8 cellular contexts compared by ENCODE assay signal in the genomic region with DNA sequence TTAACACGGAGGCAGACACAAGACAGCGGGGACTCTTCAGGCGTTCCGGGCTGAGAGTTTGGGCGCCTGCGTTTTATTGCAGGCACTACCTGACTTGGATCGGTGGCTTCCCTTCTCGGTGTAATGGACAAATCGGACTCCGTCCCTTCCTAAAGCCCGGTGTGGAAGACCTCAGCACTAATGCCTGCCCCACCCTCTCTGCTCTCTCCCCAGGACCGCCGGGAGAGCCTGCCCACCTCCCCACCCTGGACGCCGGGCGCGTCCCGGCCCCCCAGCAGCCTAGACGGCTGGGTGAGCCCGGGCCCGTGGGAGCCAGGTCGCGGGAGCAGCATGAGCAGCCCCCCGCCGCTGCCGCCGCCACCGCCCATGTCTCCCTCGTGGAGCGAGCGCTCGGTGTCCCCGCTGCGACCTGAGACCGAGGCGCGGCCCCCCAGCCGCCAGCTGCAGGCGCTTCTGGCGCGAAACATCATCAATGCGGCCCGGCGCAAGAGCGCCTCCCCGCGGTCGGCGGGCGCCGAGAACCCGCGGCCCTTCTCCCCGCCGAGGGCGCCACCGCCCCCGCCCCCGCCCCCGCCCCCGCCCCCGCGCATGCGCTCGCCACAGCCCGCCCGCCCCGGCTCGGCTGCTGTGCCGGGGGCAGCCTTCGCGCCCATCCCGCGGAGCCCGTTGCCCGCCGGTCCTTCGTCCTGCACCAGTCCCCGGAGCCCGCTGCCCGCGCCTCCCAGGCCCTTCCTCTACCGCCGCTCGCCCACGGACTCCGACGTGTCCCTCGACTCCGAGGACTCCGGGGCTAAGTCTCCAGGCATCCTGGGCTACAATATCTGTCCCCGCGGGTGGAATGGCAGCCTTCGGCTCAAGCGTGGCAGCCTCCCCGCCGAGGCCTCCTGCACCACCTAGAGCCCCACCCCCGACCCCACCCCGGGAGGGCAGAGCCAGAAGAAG.
DNase-seq lines count a peak whose midpoint lies in the region; ATAC-seq and TF ChIP-seq lines count a peak whose summit lies in the region.

No MANE protein-coding gene starts in this region.

- peak; percentile 53 for TF ChIP-seq CTCF in AG09319 (IDR thresholded peaks at IDR 0.05; ENCODE audit: low read depth, low read length)

- DNase-seq in AG09319 (ENCODE audit: extremely low read depth, low read depth) (no peak), NCI-H748 treated with DMSO at 0.1 percent for 48 hours (lab: John Stamatoyannopoulos, UW) (peak; percentile 46), epidermal melanocyte (ENCODE audit: insufficient read length, low spot score) (peak; percentile 82)
- DNase-seq in activated CD8-positive, alpha-beta memory T cell treated with anti-CD3 and anti-CD28 coated beads for 24 hours, result peak; percentile 84
- DNase-seq in stimulated activated CD8-positive, alpha-beta memory T cell treated with anti-CD3 and anti-CD28 coated beads, Interleukin-7, amount 100 ng/mL, for 24 hours (ENCODE audit: low read depth), result peak; percentile 55

- H3K4me1 ChIP-seq in mucosa of stomach (ENCODE audit: control insufficient read depth, insufficient read depth, low read length), result peaks cover 24% of the 10 kb centered on the region

- H3K27me3 ChIP-seq in mucosa of stomach (ENCODE audit: control insufficient read depth, insufficient read depth, low read length), result no peaks in the 10 kb centered on the region

- H3K36me3 ChIP-seq in mucosa of stomach (ENCODE audit: control insufficient read depth, insufficient read depth, low read length), result no peaks in the 10 kb centered on the region

- H3K9ac ChIP-seq in mucosa of stomach (ENCODE audit: low read length), result peak overlapping the region; percentile 41

- ATAC-seq in GM18870 (IDR thresholded peaks at IDR 0.05; ENCODE audit: unreplicated experiment), result peak; percentile 50
- ATAC-seq in HG03280 (IDR thresholded peaks at IDR 0.05; ENCODE audit: unreplicated experiment), result peak; percentile 70

- no peaks in the 10 kb centered on the region for H3K9me3 ChIP-seq in mucosa of stomach (ENCODE audit: control insufficient read depth, low read length)

- H3K4me3 ChIP-seq in mucosa of stomach (ENCODE audit: low read length), result no peak overlapping the region
